ENCODE assay signal across 6 cellular contexts in the genomic region with DNA sequence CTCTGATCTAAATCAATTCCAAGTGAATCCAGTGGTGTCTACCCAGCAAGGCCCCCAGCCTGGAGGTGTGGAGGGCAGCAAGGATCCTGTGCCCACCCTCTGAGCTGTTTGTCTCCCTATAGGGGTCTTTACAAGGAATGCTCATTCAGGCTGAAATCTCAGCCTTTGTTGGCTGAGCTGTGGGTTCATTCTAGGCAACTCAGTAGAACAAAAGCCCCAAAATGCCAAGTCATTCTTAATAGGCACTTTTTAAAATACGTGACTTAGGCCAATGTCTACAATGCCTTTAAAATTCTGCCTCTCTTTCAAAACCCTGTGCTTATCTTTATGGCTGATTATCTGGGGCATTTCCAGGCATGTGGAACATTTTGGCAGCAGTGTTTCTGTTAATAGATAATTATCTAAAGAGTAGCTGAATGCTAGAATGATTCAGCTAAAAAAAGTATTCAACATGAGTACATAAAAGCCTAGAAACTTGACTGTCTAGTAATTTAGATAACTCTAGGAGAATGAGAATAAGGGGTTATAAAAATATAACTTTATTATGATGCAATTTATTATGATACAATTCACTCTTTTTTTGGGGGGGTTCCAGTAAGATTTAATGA. TPM values are rescaled to one million over a fixed set of nuclear protein-coding genes. Genes with fewer than 3 reads are reported as not detected.
DNase-seq lines count a peak whose midpoint lies in the region; ATAC-seq, FAIRE-seq and TF ChIP-seq lines count a peak whose summit lies in the region.

No MANE protein-coding gene starts in this region.

- DNase-seq in AG04450 (ENCODE audit: low read depth, low spot score) (peak; percentile 16), RCC 7860 (ENCODE audit: low spot score) (peak; percentile 98), iris pigment epithelial cell (ENCODE audit: low read depth) (peak; percentile 62), anterior cingulate cortex (lab: John Stamatoyannopoulos, UW) (no peak)
- no peak for DNase-seq in stimulated activated CD8-positive, alpha-beta memory T cell treated with anti-CD3 and anti-CD28 coated beads, Interleukin-4, amount 100 ng/mL, for 48 hours

- no peak for ATAC-seq in HG02678 (IDR thresholded peaks at IDR 0.05; ENCODE audit: unreplicated experiment)

- CTCF ChIA-PET in AG04450 (lab: Charles Lee), result interaction anchor here (1.6 kb wide), 1 partner anchor 11 kb away, joined by 8 read pairs; no protein-coding TSS in a partner anchor

- no peak for TF ChIP-seq CTCF in AG04450 (IDR thresholded peaks at IDR 0.05; ENCODE audit: low read depth, low read length)

- POLR2A ChIA-PET in AG04450 (lab: Yijun Ruan, JAX), result no interaction called here

- H3K27me3 ChIP-seq in AG04450 (ENCODE audit: control insufficient read depth, insufficient read depth, low read length), result no peaks in the 10 kb centered on the region

- 0 out of 2 replicates have a peak, but pooled peaks cover 3% of the 10 kb centered on the region for H3K9me3 ChIP-seq in AG04450 (ENCODE audit: control insufficient read depth, insufficient read depth, low read length)

- peak; percentile 100 for FAIRE-seq in RCC 7860 (lab: Jason Lieb, UNC)

- H3K4me3 ChIP-seq in AG04450 (ENCODE audit: low read depth, low read length), result no peak overlapping the region

- peak overlapping the region; percentile 83 for H3K27ac ChIP-seq in AG04450 (ENCODE audit: low read depth, low read length)

RNA-seq across cellular contexts. Expression of a gene that starts 7.4 kb away (rescaled TPM):
- not detected in 2 replicates for polyA plus RNA-seq in AG04450 (2011; rRNA removed)
- polyA minus RNA-seq in AG04450 (2011; rRNA and poly(A)+ RNA removed), result not detected in 2 replicates

RNA-seq across cellular contexts. Expression of a gene that starts 12.6 kb away (rescaled TPM):
- not detected in 2 replicates for polyA plus RNA-seq in AG04450 (2011; rRNA removed)
- polyA minus RNA-seq in AG04450 (2011; rRNA and poly(A)+ RNA removed), result not detected in 2 replicates

RNA-seq across cellular contexts. Expression of a gene that starts 18.4 kb away (rescaled TPM):
- polyA plus RNA-seq in AG04450 (2011; rRNA removed), result not detected in 2 replicates
- not detected in 2 replicates for polyA minus RNA-seq in AG04450 (2011; rRNA and poly(A)+ RNA removed)

RNA-seq across cellular contexts. Expression of a gene that starts 18.4 kb away (rescaled TPM):
- 0.04 TPM in 1 of 2 replicates, not detected in the other for polyA plus RNA-seq in AG04450 (2011; rRNA removed)
- polyA minus RNA-seq in AG04450 (2011; rRNA and poly(A)+ RNA removed), result not detected in 2 replicates

RNA-seq across cellular contexts. Expression of a gene that starts 28.4 kb away (rescaled TPM):
- polyA plus RNA-seq in AG04450 (2011; rRNA removed), result not detected in 2 replicates
- not detected in 2 replicates for polyA minus RNA-seq in AG04450 (2011; rRNA and poly(A)+ RNA removed)

Comparison
In these comparisons a context has a peak if more than half of its experiments do, and no peak if none do; other contexts are left out.
1. DNase-seq: peak in AG04450 (single experiment), RCC 7860 (single experiment) and iris pigment epithelial cell (single experiment); none in stimulated activated CD8-positive, alpha-beta memory T cell treated with anti-CD3 and anti-CD28 coated beads, Interleukin-4, amount 100 ng/mL, for 48 hours (single experiment) and anterior cingulate cortex (0 of 58).